Comparison of ENCODE assay signal across 8 cellular contexts in genomic region chr5:103258957-103259704, GRCh38. TPM values are rescaled to one million over a fixed set of nuclear protein-coding genes. Genes with fewer than 3 reads are reported as not detected.
DNase-seq lines count a peak whose midpoint lies in the region; ATAC-seq and TF ChIP-seq lines count a peak whose summit lies in the region.

No MANE protein-coding gene starts in this region.

- H3K27ac Mint-ChIP-seq in WTC11: no peak overlapping the region

- H3K4me3 Mint-ChIP-seq in WTC11: peak overlapping the region; percentile 95

- no peaks in the 10 kb centered on the region for H3K36me3 Mint-ChIP-seq in WTC11

- H3K27me3 Mint-ChIP-seq in WTC11 (ENCODE audit: low read depth): no peaks in the 10 kb centered on the region

- no peaks in the 10 kb centered on the region for H3K9me3 Mint-ChIP-seq in WTC11

- DNase-seq in NCI-H146 (lab: John Stamatoyannopoulos, UW) (peak; percentile 81), NCI-H146 treated with DMSO at 0.1 percent for 48 hours (lab: John Stamatoyannopoulos, UW; ENCODE audit: unreplicated experiment) (no peak), NCI-H128 (lab: John Stamatoyannopoulos, UW; ENCODE audit: unreplicated experiment) (peak; percentile 52), WTC11 (ENCODE audit: low spot score) (peak; percentile 71), cardiac fibroblast (ENCODE audit: low read depth in 2 of 2) (peak; percentile 40 to 47)
- DNase-seq in stimulated activated CD4-positive, alpha-beta T cell treated with anti-CD3 and anti-CD28 coated beads, Interleukin-1b, Interleukin-23, amount 100 ng/mL, for 48 hours: peak; percentile 50

- CTCF ChIA-PET in WTC11 (lab: Charles Lee): interaction anchor here (0.7 to 2.7 kb wide), 21 partner anchors 11 to 696 kb away, joined by 3 to 17 read pairs (median 4); partner anchors contain the start of genes GIN1 and PPIP5K2

- ATAC-seq in HG02759 (IDR thresholded peaks at IDR 0.05; ENCODE audit: unreplicated experiment) (peak; percentile 45), WTC11 (peak; percentile 38)

- peaks cover 45% of the 10 kb centered on the region for H3K4me1 Mint-ChIP-seq in WTC11

- peak overlapping the region; percentile 95 to 96 for H3K4me3 ChIP-seq in cardiac fibroblast (replicated peaks in 1 of 2; ENCODE audit: low read depth in 2 of 2, low read length in 2 of 2)

- POLR2A ChIA-PET in WTC11 (lab: Charles Lee): interaction anchor here (0.8 to 3.4 kb wide), 15 partner anchors 10 to 228 kb away, joined by 3 to 15 read pairs (median 4); partner anchors contain the start of genes GIN1 and PPIP5K2

- TF ChIP-seq CTCF in WTC11 (IDR thresholded peaks at IDR 0.05) (no peak), cardiac fibroblast (IDR thresholded peaks at IDR 0.05; ENCODE audit: low read depth, low read length) (no peak)

- H3K27me3 ChIP-seq in layer of hippocampus (ENCODE audit: control insufficient read depth, insufficient read depth, low read length): no peaks in the 10 kb centered on the region

- H3K27ac ChIP-seq in layer of hippocampus (ENCODE audit: low read depth, low read length): peak overlapping the region; percentile 92

TF ChIP-seq in WTC11, 78 proteins besides CTCF, POLR2A, EP300 and RAD21 (continues in another document):
- TF ChIP-seq CREM (CRISPR knock-in tag; IDR thresholded peaks at IDR 0.05): no peak
- TF ChIP-seq ETV6 (CRISPR knock-in tag; IDR thresholded peaks at IDR 0.05): peak; percentile 18
- TF ChIP-seq SMAD3 (CRISPR knock-in tag; IDR thresholded peaks at IDR 0.05; ENCODE audit: borderline replicate concordance): peak; percentile 27; the same call in 1 of the 2 replicates
- TF ChIP-seq SP1 (CRISPR knock-in tag; conservative IDR thresholded peaks at IDR 0.05): no peak
- TF ChIP-seq E2F1 (CRISPR knock-in tag; IDR thresholded peaks at IDR 0.05): no peak
- TF ChIP-seq GRHL2 (CRISPR knock-in tag; IDR thresholded peaks at IDR 0.05; ENCODE audit: insufficient replicate concordance, severe bottlenecking): no peak
- TF ChIP-seq ZNF512 (CRISPR knock-in tag; IDR thresholded peaks at IDR 0.05; ENCODE audit: borderline replicate concordance): no peak
- no peak for TF ChIP-seq STAT6 (CRISPR knock-in tag; conservative IDR thresholded peaks at IDR 0.05; ENCODE audit: low read depth)
- TF ChIP-seq FOXJ3 (CRISPR knock-in tag; IDR thresholded peaks at IDR 0.05; ENCODE audit: borderline replicate concordance): no peak
- no peak for TF ChIP-seq E2F5 (CRISPR knock-in tag; IDR thresholded peaks at IDR 0.05)
- TF ChIP-seq JUN (CRISPR knock-in tag; IDR thresholded peaks at IDR 0.05): peak; percentile 14
- no peak for TF ChIP-seq HMGA2 (CRISPR knock-in tag; IDR thresholded peaks at IDR 0.05)
- no peak for TF ChIP-seq ZNF121 (CRISPR knock-in tag; IDR thresholded peaks at IDR 0.05)
- no peak for TF ChIP-seq AR (CRISPR knock-in tag; IDR thresholded peaks at IDR 0.05)
- TF ChIP-seq PREB (CRISPR knock-in tag; IDR thresholded peaks at IDR 0.05; ENCODE audit: borderline replicate concordance): no peak
- no peak for TF ChIP-seq RORB (CRISPR knock-in tag; IDR thresholded peaks at IDR 0.05)
- TF ChIP-seq MYBL2 (CRISPR knock-in tag; IDR thresholded peaks at IDR 0.05): no peak
- TF ChIP-seq GABPB1 (CRISPR knock-in tag; IDR thresholded peaks at IDR 0.05): no peak

RNA-seq across cellular contexts. Expression of gene MACIR, which starts 0.6 kb away (rescaled TPM):
- total RNA-seq in WTC11 (2021): 12.4 to 13.8 TPM (median 13.1 TPM) in 3 replicates
